ENCODE assay signal across 9 cellular contexts in the genomic region with DNA sequence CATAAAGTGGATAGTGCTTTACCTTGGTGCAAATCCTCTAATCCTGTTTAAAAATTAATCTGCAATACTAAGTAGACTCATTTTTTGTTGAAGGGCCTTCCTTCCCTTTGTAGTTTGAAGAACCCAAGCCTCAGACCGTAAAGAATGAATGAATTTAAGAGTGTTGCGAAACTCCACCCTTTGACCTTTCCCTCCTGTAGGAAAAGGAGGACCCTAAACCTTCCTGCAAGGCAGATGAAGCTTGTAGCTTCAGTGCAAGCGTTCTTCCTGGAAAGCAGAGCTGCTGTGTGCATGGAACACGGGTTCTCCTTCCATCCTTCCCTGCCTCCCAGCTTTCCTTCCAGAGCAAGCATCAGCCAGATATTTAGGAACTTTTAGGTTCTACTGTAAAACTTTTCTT. TPM values are rescaled to one million over a fixed set of nuclear protein-coding genes. Genes with fewer than 3 reads are reported as not detected.
A peak's percentile ranks its signal among the peaks of the same experiment; 100 is the strongest.
DNase-seq lines count a peak whose midpoint lies in the region; ATAC-seq, FAIRE-seq and TF ChIP-seq lines count a peak whose summit lies in the region.
"Had no signal": no experiment of that assay in that cellular context is flagged by ENCODE, and none has a peak within 500 bp of the region (broad histone marks: within the 10 kb centered on the region; RNA-seq: fewer than 3 reads in every experiment).

No MANE protein-coding gene starts in this region.

- no peaks in the 10 kb centered on the region for H4K20me1 ChIP-seq in keratinocyte (ENCODE audit: control insufficient read depth, extremely low read depth, insufficient read depth, low read length)

- peak overlapping the region; percentile 80 for H3K4me2 ChIP-seq in keratinocyte (ENCODE audit: control insufficient read depth, extremely low read depth, insufficient read depth, low read depth, low read length)

- CTCF ChIA-PET in activated CD8-positive, alpha-beta T cell treated with anti-CD3 and anti-CD28 coated beads, Interleukin-2, amount 10 ng/mL, durations not matched to agents 7 days and 5 days (lab: Charles Lee), result interaction anchor here (4.2 to 4.6 kb wide), 2 partner anchors 13 to 45 kb away, joined by 29 to 36 read pairs; no protein-coding TSS in a partner anchor

- dilution Hi-C loops in keratinocyte (cut with MboI; ENCODE audit: extremely low pct_ligation_motif_present, low sequenced_read_pairs), result no loop called here

- 75 to 84% (median 78%) methylated on average over 4 of the region's 4 CpGs for WGBS in heart left ventricle, 4 donors
- 71 to 76% methylated on average over 4 of the region's 4 CpGs for WGBS in tibial nerve, 2 donors

- POLR2A ChIA-PET in activated CD8-positive, alpha-beta T cell treated with anti-CD3 and anti-CD28 coated beads, Interleukin-2, amount 10 ng/mL, durations not matched to agents 7 days and 5 days (lab: Charles Lee), result no interaction called here

- H3K4me1 Mint-ChIP-seq in activated CD8-positive, alpha-beta T cell treated with anti-CD3 and anti-CD28 coated beads, Interleukin-2, amount 10 ng/mL, durations not matched to agents 7 days and 5 days (ENCODE audit: low read depth), result peaks cover 17% of the 10 kb centered on the region
- H3K4me1 Mint-ChIP-seq in type B pancreatic cell (ENCODE audit: unreplicated experiment), result peaks cover 31% of the 10 kb centered on the region

- no peaks in the 10 kb centered on the region for H3K27me3 ChIP-seq in heart left ventricle
- no peaks in the 10 kb centered on the region for H3K27me3 ChIP-seq in keratinocyte (ENCODE audit: control insufficient read depth, extremely low read depth, insufficient read depth, low read length)
- H3K27me3 ChIP-seq in tibial nerve, result no peaks in the 10 kb centered on the region

- no peaks in the 10 kb centered on the region for H3K36me3 Mint-ChIP-seq in activated CD8-positive, alpha-beta T cell treated with anti-CD3 and anti-CD28 coated beads, Interleukin-2, amount 10 ng/mL, durations not matched to agents 7 days and 5 days (ENCODE audit: low read depth)
- no peaks in the 10 kb centered on the region for H3K36me3 Mint-ChIP-seq in type B pancreatic cell

- H3K9ac ChIP-seq in keratinocyte (ENCODE audit: control insufficient read depth, extremely low read depth, insufficient read depth, low read length), result no peak overlapping the region

- FAIRE-seq in keratinocyte (lab: Jason Lieb, UNC), result no peak

- DNase-seq in heart left ventricle (no peak), left cardiac atrium (no peak), keratinocyte (ENCODE audit: low read depth, low spot score) (no peak), type B pancreatic cell (ENCODE audit: extremely low spot score, unreplicated experiment) (no peak), tibial nerve (ENCODE audit: low spot score in 2 of 2) (no peak), mucosa of gallbladder (ENCODE audit: low spot score) (no peak)
- no peak for DNase-seq in activated CD8-positive, alpha-beta T cell treated with anti-CD3 and anti-CD28 coated beads, Interleukin-2, amount 10 ng/mL, durations not matched to agents 7 days and 5 days
- no peak for DNase-seq in stimulated activated CD4-positive, alpha-beta T cell treated with anti-CD3 and anti-CD28 coated beads, Interleukin-1b, Interleukin-23, amount 100 ng/mL, for 48 hours

- intact Hi-C loops in heart left ventricle (cut with DNase I), result loop anchor here in 4 of 10 donors (5.0 kb wide), 3 partner anchors 36 to 251 kb away; no protein-coding TSS in a partner anchor
- intact Hi-C loops in left cardiac atrium (cut with DNase I), result no loop called here

- no peaks in the 10 kb centered on the region for H3K79me2 ChIP-seq in keratinocyte (ENCODE audit: control insufficient read depth, insufficient read depth, low read length)

- no peak for TF ChIP-seq EP300 in tibial nerve (IDR thresholded peaks at IDR 0.05)

- ATAC-seq in heart left ventricle (no peak), left cardiac atrium (no peak)
- ATAC-seq in activated CD8-positive, alpha-beta T cell treated with anti-CD3 and anti-CD28 coated beads, Interleukin-2, amount 10 ng/mL, durations not matched to agents 7 days and 5 days, result no peak

- no peaks in the 10 kb centered on the region for H3K9me3 Mint-ChIP-seq in activated CD8-positive, alpha-beta T cell treated with anti-CD3 and anti-CD28 coated beads, Interleukin-2, amount 10 ng/mL, durations not matched to agents 7 days and 5 days (ENCODE audit: insufficient read depth)
- H3K9me3 Mint-ChIP-seq in type B pancreatic cell, result no peaks in the 10 kb centered on the region
- H3K9me3 Mint-ChIP-seq: T-helper 1 cell treated with Interleukin-12 subunit alpha and Interleukin-12 subunit beta and Interleukin-4 antibody, amounts not matched to agents 30 μg/mL and 1 μg/mL, for 36 hours had no signal

- TF ChIP-seq CTCF in heart left ventricle (IDR thresholded peaks at IDR 0.05), result no peak
- TF ChIP-seq CTCF in keratinocyte (optimal IDR thresholded peaks at IDR 0.05 in 1 of 3, IDR thresholded peaks at IDR 0.05 in 1 of 3, conservative IDR thresholded peaks at IDR 0.05 in 1 of 3; ENCODE audit: extremely low read depth in 1 of 3, insufficient read depth in 2 of 3, low read length in 3 of 3), result no peak
- TF ChIP-seq CTCF in type B pancreatic cell (conservative IDR thresholded peaks at IDR 0.05), result no peak
- no peak for TF ChIP-seq CTCF in tibial nerve (IDR thresholded peaks at IDR 0.05)

- TF ChIP-seq POLR2A in heart left ventricle (IDR thresholded peaks at IDR 0.05), result no peak
- TF ChIP-seq POLR2A in tibial nerve (IDR thresholded peaks at IDR 0.05), result no peak

- H3K9me3 ChIP-seq in heart left ventricle (no peaks in the 10 kb centered on the region), keratinocyte (ENCODE audit: control insufficient read depth, low read depth, low read length) (no peaks in the 10 kb centered on the region), tibial nerve (no peaks in the 10 kb centered on the region)

- peaks cover 0 to 63% (median 23%) of the 10 kb centered on the region in 12 donors for H3K4me1 ChIP-seq in heart left ventricle
- H3K4me1 ChIP-seq in keratinocyte (ENCODE audit: control insufficient read depth, extremely low read depth, insufficient read depth, low read length), result peaks cover 23% of the 10 kb centered on the region
- peaks cover 0 to 40% (median 12%) of the 10 kb centered on the region in 4 donors for H3K4me1 ChIP-seq in tibial nerve

- H2AFZ ChIP-seq in keratinocyte (ENCODE audit: control insufficient read depth, low read length), result no peak overlapping the region

- no peak overlapping the region for H3K27ac Mint-ChIP-seq in activated CD8-positive, alpha-beta T cell treated with anti-CD3 and anti-CD28 coated beads, Interleukin-2, amount 10 ng/mL, durations not matched to agents 7 days and 5 days
- H3K27ac Mint-ChIP-seq in type B pancreatic cell, result peak overlapping the region; percentile 87

- H3K4me3 ChIP-seq in heart left ventricle (peak overlapping the region in 9 of 12 donors; percentile 70 to 97 (median 90)), keratinocyte (ENCODE audit: control insufficient read depth in 2 of 3, extremely low read depth in 1 of 3, insufficient read depth in 2 of 3, low read depth in 1 of 3, low read length in 3 of 3) (peak overlapping the region in 2 of 3 experiments; percentile 52 to 62), tibial nerve (peak overlapping the region in 1 of 4 donors; percentile 83)

- H3K27ac ChIP-seq in heart left ventricle (peak overlapping the region in 6 of 12 donors; percentile 93 to 99 (median 96)), keratinocyte (ENCODE audit: control insufficient read depth, insufficient read depth, low read length) (no peak overlapping the region), tibial nerve (no peak overlapping the region)

- H3K4me3 Mint-ChIP-seq in activated CD8-positive, alpha-beta T cell treated with anti-CD3 and anti-CD28 coated beads, Interleukin-2, amount 10 ng/mL, durations not matched to agents 7 days and 5 days, result peak overlapping the region; percentile 37
- peak overlapping the region; percentile 94 for H3K4me3 Mint-ChIP-seq in type B pancreatic cell

- no peaks in the 10 kb centered on the region for H3K9me1 ChIP-seq in keratinocyte (ENCODE audit: control insufficient read depth, extremely low read depth, insufficient read depth, low read length)

- H3K36me3 ChIP-seq in heart left ventricle (no peaks in the 10 kb centered on the region), keratinocyte (ENCODE audit: control insufficient read depth in 2 of 2, extremely low read depth in 1 of 2, insufficient read depth in 2 of 2, low read length in 2 of 2) (peaks cover 0 to 4% of the 10 kb centered on the region in 2 experiments), tibial nerve (no peaks in the 10 kb centered on the region)

- peaks cover 3% of the 10 kb centered on the region for H3K27me3 Mint-ChIP-seq in activated CD8-positive, alpha-beta T cell treated with anti-CD3 and anti-CD28 coated beads, Interleukin-2, amount 10 ng/mL, durations not matched to agents 7 days and 5 days (ENCODE audit: low read depth)
- H3K27me3 Mint-ChIP-seq in type B pancreatic cell, result no peaks in the 10 kb centered on the region

RNA-seq across cellular contexts. Expression of gene IMPA2, which starts 1.7 kb away (rescaled TPM):
- total RNA-seq in heart left ventricle (10 to 100 TPM; 18.1 to 73.0 (median 44.3) TPM), left cardiac atrium (10 to 100 TPM; 17.2 to 28.4 TPM), type B pancreatic cell (ENCODE audit: low replicate concordance) (53.6 and 56.3 TPM in 2 replicates), tibial nerve (10 to 100 TPM; 12.7 to 62.4 (median 36.2) TPM), mucosa of gallbladder (64.2 TPM)
- polyA plus RNA-seq in heart left ventricle (10 to 100 TPM; 19.9 to 34.9 TPM), keratinocyte (9.9 to 18.7 TPM (median 17.6 TPM) in 3 replicates)
- 10 to 100 TPM; 21.1 to 22.3 TPM for total RNA-seq in activated CD8-positive, alpha-beta T cell treated with anti-CD3 and anti-CD28 coated beads, Interleukin-2, amount 10 ng/mL, durations not matched to agents 7 days and 5 days
- polyA plus RNA-seq in keratinocyte (2011; ENCODE audit: low read depth), result 66.4 TPM
- 11.2 and 14.0 TPM in 2 replicates for polyA plus RNA-seq in keratinocyte (2011; cell fraction: cytosol; rRNA removed)
- polyA plus RNA-seq in keratinocyte (2011; cell fraction: nucleus; rRNA removed), result 11.4 TPM in 2 replicates
- 11.0 and 143 TPM in 2 replicates for polyA plus RNA-seq in keratinocyte (2012; ENCODE audit: low replicate concordance)
- polyA minus RNA-seq in keratinocyte, result 12.0 to 15.1 TPM (median 12.1 TPM) in 3 replicates
- 12.5 TPM for polyA minus RNA-seq in keratinocyte (2011; cell fraction: cytosol; rRNA and poly(A)+ RNA removed)
- polyA minus RNA-seq in keratinocyte (2011; cell fraction: nucleus; rRNA and poly(A)+ RNA removed), result 4.2 and 4.6 TPM in 2 replicates
